In genomic region chr22:29325785-29326315, GRCh38 we compare ENCODE assay signal across 26 cellular contexts. TPM values are rescaled to one million over a fixed set of nuclear protein-coding genes. Genes with fewer than 3 reads are reported as not detected.
"Had no signal": no experiment of that assay in that cellular context is flagged by ENCODE, and none has a peak within 500 bp of the region (broad histone marks: within the 10 kb centered on the region; RNA-seq: fewer than 3 reads in every experiment).

No MANE protein-coding gene starts in this region.

- DNase-seq: activated CD4-positive, alpha-beta T cell treated with anti-CD3 and anti-CD28 coated beads for 48 hours; activated CD4-positive, alpha-beta T cell treated with anti-CD3 and anti-CD28 coated beads, Interleukin-2, amount 50 U/mL, for 48 hours; activated CD8-positive, alpha-beta memory T cell treated with anti-CD3 and anti-CD28 coated beads for 24 hours; activated effector memory CD4-positive, alpha-beta T cell treated with Interleukin-2 at 50 U/mL for 16 hours; activated naive CD4-positive, alpha-beta T cell treated with Interleukin-2 at 50 U/mL for 16 hours; body of pancreas; endodermal cell; glutamatergic neuron; islet precursor cell; lower lobe of right lung; mesendoderm; sigmoid colon; small intestine; stimulated activated CD4-positive, alpha-beta T cell treated with anti-CD3 and anti-CD28 coated beads, Interleukin-1b, Interleukin-23, amount 100 ng/mL, for 48 hours; stimulated activated CD4-positive, alpha-beta T cell treated with anti-CD3 and anti-CD28 coated beads, Interleukin-4, amount 100 ng/mL, for 4 hours; stimulated activated CD8-positive, alpha-beta memory T cell treated with anti-CD3 and anti-CD28 coated beads, Interleukin-4, amount 100 ng/mL, for 48 hours; stomach; SW 1271; T-helper 9 cell; tibial artery; upper lobe of right lung had no signal

- H3K27ac ChIP-seq: body of pancreas, cardiac muscle cell, esophagus muscularis mucosa, lower lobe of right lung, sigmoid colon, stomach, tibial artery, upper lobe of right lung, VCaP had no signal

- H3K27me3 ChIP-seq: body of pancreas, cardiac muscle cell, esophagus muscularis mucosa, sigmoid colon, stomach, tibial artery, upper lobe of right lung had no signal

- H3K9me3 ChIP-seq: body of pancreas, esophagus muscularis mucosa, lower lobe of right lung, sigmoid colon, stomach, tibial artery, upper lobe of right lung had no signal

- H3K4me3 ChIP-seq: body of pancreas, cardiac muscle cell, esophagus muscularis mucosa, lower lobe of right lung, sigmoid colon, stomach, tibial artery, upper lobe of right lung had no signal

- ATAC-seq: body of pancreas; lower lobe of right lung; stimulated activated memory B cell treated with anti-CD40 and anti-IgM and Interleukin-4, amounts not matched to agents 10 μg/mL and 1 μg/mL and 100 μg/mL, for 72 hours had no signal

RNA-seq across cellular contexts. Expression of gene RASL10A, which starts 10.4 kb away (rescaled TPM):
- total RNA-seq: osteocyte had no signal
